9 cellular contexts compared by ENCODE assay signal in the genomic region with DNA sequence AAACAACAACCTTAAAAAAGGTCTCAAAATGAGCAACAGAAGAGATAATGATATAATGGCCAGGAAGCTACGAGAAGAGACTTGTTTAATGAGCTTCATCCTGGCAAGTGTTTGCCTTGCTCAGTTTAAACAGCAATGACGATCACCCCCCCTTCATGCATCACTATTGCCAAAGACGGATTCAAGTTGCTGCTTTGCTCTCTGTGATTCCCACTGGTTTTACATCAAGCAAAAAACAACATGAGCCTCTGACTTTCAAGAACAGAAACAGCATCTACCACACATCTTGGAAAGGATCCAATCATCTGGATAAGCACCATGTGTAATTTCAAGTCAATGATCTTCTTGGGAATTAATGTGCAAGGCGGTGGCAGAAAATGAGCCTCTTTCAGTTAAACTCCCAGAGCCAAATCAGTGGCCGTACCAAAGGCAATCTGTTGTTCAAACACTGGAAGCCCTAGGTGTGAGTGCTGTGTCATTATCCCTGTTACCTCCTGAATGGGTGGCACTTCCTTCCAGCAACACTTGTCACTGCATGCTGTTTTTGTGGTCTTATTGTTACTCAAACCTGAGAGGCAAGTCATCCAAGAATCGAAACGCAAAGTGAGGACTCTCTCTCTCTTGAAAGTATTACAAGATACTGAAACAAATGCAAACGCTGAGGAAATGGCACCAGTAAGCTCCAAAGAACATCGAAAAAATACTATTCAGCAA.
A peak's percentile ranks its signal among the peaks of the same experiment; 100 is the strongest.
DNase-seq lines count a peak whose midpoint lies in the region; ATAC-seq and TF ChIP-seq lines count a peak whose summit lies in the region.
"Had no signal": no experiment of that assay in that cellular context is flagged by ENCODE, and none has a peak within 500 bp of the region (broad histone marks: within the 10 kb centered on the region; RNA-seq: fewer than 3 reads in every experiment).

No MANE protein-coding gene starts in this region.

- no peak overlapping the region for H3K9ac ChIP-seq in MM.1S (ENCODE audit: low read length)
- H3K9ac ChIP-seq in colonic mucosa (ENCODE audit: low read depth in 2 of 2, low read length in 2 of 2): no peak overlapping the region

- no peaks in the 10 kb centered on the region for H3K9me2 ChIP-seq in MM.1S (replicated peaks; ENCODE audit: insufficient read depth, low read length)

- H3K4me3 ChIP-seq in MM.1S (ENCODE audit: low read length) (no peak overlapping the region), neutrophil (ENCODE audit: low read depth in 1 of 2, low read length in 1 of 2) (no peak overlapping the region), colonic mucosa (no peak overlapping the region)

- no peak overlapping the region for H2AFZ ChIP-seq in MM.1S (ENCODE audit: low read length)

- TF ChIP-seq CTCF in MM.1S (IDR thresholded peaks at IDR 0.05; ENCODE audit: low read length) (no peak), neutrophil (IDR thresholded peaks at IDR 0.05) (no peak), colonic mucosa (IDR thresholded peaks at IDR 0.05) (no peak)

- H4K20me1 ChIP-seq in MM.1S (ENCODE audit: insufficient read depth, low read length): no peaks in the 10 kb centered on the region

- ATAC-seq in Right ventricle myocardium superior (ENCODE audit: poor library complexity) (peak; percentile 55), left cardiac atrium (no peak), HG02885 (IDR thresholded peaks at IDR 0.05; ENCODE audit: poor library complexity, unreplicated experiment) (no peak), HG03457 (IDR thresholded peaks at IDR 0.05; ENCODE audit: unreplicated experiment) (no peak)

- intact Hi-C loops in Right ventricle myocardium superior (cut with DNase I): no loop called here
- intact Hi-C loops in left cardiac atrium (cut with DNase I): no loop called here
- intact Hi-C loops in colonic mucosa (cut with DNase I): no loop called here

- DNase-seq in Right ventricle myocardium superior: no peak
- no peak for DNase-seq in left cardiac atrium
- peak; percentile 63 for DNase-seq in MM.1S
- DNase-seq in activated CD8-positive, alpha-beta memory T cell treated with anti-CD3 and anti-CD28 coated beads, Interleukin-2, amount 50 U/mL, for 48 hours: peak; percentile 55
- no peak for DNase-seq in colonic mucosa
- DNase-seq: DND-41 had no signal

- no peak overlapping the region for H3K27ac ChIP-seq in MM.1S (ENCODE audit: low read length)
- peak overlapping the region; percentile 50 for H3K27ac ChIP-seq in neutrophil
- H3K27ac ChIP-seq in colonic mucosa: no peak overlapping the region

- H3F3A ChIP-seq in MM.1S (ENCODE audit: insufficient read depth, low read length): no peaks in the 10 kb centered on the region; the same call in 1 of the 2 replicates

- no peaks in the 10 kb centered on the region for H3K36me3 ChIP-seq in MM.1S (replicated peaks; ENCODE audit: insufficient read depth, low read length)
- no peaks in the 10 kb centered on the region for H3K36me3 ChIP-seq in neutrophil
- no peaks in the 10 kb centered on the region for H3K36me3 ChIP-seq in colonic mucosa

- no peak overlapping the region for H3K4me2 ChIP-seq in MM.1S (ENCODE audit: low read depth, low read length)

- H3K79me2 ChIP-seq in MM.1S (ENCODE audit: low read length): no peaks in the 10 kb centered on the region

- no peaks in the 10 kb centered on the region for H3K4me1 ChIP-seq in MM.1S (ENCODE audit: low read length)
- H3K4me1 ChIP-seq in neutrophil (ENCODE audit: control insufficient read depth in 1 of 2, insufficient read depth in 1 of 2, low read depth in 1 of 2, low read length in 1 of 2): peaks cover 36 to 58% of the 10 kb centered on the region in 2 experiments
- no peaks in the 10 kb centered on the region for H3K4me1 ChIP-seq in colonic mucosa

- H3K9me3 ChIP-seq in MM.1S (replicated peaks; ENCODE audit: insufficient read depth, low read length) (no peaks in the 10 kb centered on the region), neutrophil (no peaks in the 10 kb centered on the region), colonic mucosa (no peaks in the 10 kb centered on the region)

- H3K27me3 ChIP-seq in MM.1S (replicated peaks; ENCODE audit: insufficient read depth, low read length) (no peaks in the 10 kb centered on the region), neutrophil (no peaks in the 10 kb centered on the region), colonic mucosa (no peaks in the 10 kb centered on the region)

Comparison
In these comparisons a context has a peak if more than half of its experiments do, and no peak if none do; other contexts are left out.
1. DNase-seq: peak in MM.1S (single experiment) and activated CD8-positive, alpha-beta memory T cell treated with anti-CD3 and anti-CD28 coated beads, Interleukin-2, amount 50 U/mL, for 48 hours (single experiment); none in Right ventricle myocardium superior (single experiment), left cardiac atrium (single experiment) and colonic mucosa (single experiment).